Comparison of ENCODE assay signal across 13 cellular contexts in the genomic region with DNA sequence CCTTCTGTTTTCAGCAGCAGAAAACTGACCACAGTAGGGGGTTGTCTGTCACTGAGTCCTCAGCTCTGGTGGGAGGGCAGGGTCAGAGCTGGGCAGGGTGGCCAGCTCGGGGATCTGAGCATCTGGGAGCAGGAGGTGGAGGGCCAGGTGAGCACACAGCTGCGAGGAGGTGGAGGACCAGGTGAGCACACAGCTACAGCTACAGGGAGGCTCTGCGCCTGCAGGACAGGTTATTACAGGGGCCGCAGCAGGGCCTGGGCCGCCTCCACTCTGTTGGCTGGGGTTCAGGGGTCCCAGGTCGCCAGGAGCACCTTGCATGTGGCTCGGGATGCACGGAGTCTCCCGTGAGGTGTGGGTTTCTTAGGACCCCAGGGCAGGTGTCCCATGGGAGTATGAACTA.
"Had no signal": no experiment of that assay in that cellular context is flagged by ENCODE, and none has a peak within 500 bp of the region (broad histone marks: within the 10 kb centered on the region; RNA-seq: fewer than 3 reads in every experiment).

No MANE protein-coding gene starts in this region.

- H3K27me3 ChIP-seq: neural progenitor cell, tibial nerve, vagina had no signal

- H3K4me1 Mint-ChIP-seq: mesothelial cell of epicardium, neural progenitor cell had no signal

- H3K4me2 ChIP-seq: neural progenitor cell had no signal

- ATAC-seq: activated CD8-positive, alpha-beta T cell treated with anti-CD3 and anti-CD28 coated beads for 36 hours had no signal

- DNase-seq: activated CD4-positive, CD25-positive, alpha-beta regulatory T cell treated with anti-CD3 and anti-CD28 coated beads, Interleukin-2, amount 50 U/mL, for 72 hours; activated CD8-positive, alpha-beta T cell treated with anti-CD3 and anti-CD28 coated beads for 36 hours; activated naive CD4-positive, alpha-beta T cell treated with anti-CD3 and anti-CD28 coated beads for 36 hours; effector CD4-positive, alpha-beta T cell; foreskin melanocyte had no signal

- H2AFZ ChIP-seq: neural progenitor cell, parathyroid adenoma had no signal

- H3K9ac ChIP-seq: neural progenitor cell, parathyroid adenoma had no signal

- H3K79me2 ChIP-seq: parathyroid adenoma had no signal

- H3K27me3 Mint-ChIP-seq: activated CD8-positive, alpha-beta T cell treated with anti-CD3 and anti-CD28 coated beads for 36 hours had no signal

- H3K4me1 ChIP-seq: neural progenitor cell, parathyroid adenoma had no signal

- H3K9me3 Mint-ChIP-seq: activated CD8-positive, alpha-beta T cell treated with anti-CD3 and anti-CD28 coated beads for 36 hours; activated naive CD4-positive, alpha-beta T cell treated with anti-CD3 and anti-CD28 coated beads for 36 hours; mesothelial cell of epicardium; neural progenitor cell; T-helper 2 cell treated with Interferon-gamma antibody and Interleukin-4, amounts not matched to agents 5 μg/mL and 100 μg/mL, for 36 hours had no signal

- H3K4me3 Mint-ChIP-seq: activated CD8-positive, alpha-beta T cell treated with anti-CD3 and anti-CD28 coated beads for 36 hours; activated naive CD4-positive, alpha-beta T cell treated with anti-CD3 and anti-CD28 coated beads for 36 hours; mesothelial cell of epicardium; neural progenitor cell; T-helper 2 cell treated with Interferon-gamma antibody and Interleukin-4, amounts not matched to agents 5 μg/mL and 100 μg/mL, for 36 hours had no signal

- H3K27ac Mint-ChIP-seq: activated CD8-positive, alpha-beta T cell treated with anti-CD3 and anti-CD28 coated beads for 36 hours; activated naive CD4-positive, alpha-beta T cell treated with anti-CD3 and anti-CD28 coated beads for 36 hours; mesothelial cell of epicardium; neural progenitor cell; T-helper 2 cell treated with Interferon-gamma antibody and Interleukin-4, amounts not matched to agents 5 μg/mL and 100 μg/mL, for 36 hours had no signal

- H3K27ac ChIP-seq: neural progenitor cell, parathyroid adenoma, vagina had no signal

- H3K9me3 ChIP-seq: tibial nerve, vagina had no signal

- H3K4me3 ChIP-seq: coronary artery, neural progenitor cell, skin epidermis, tibial nerve, vagina had no signal
